Comparison of ENCODE assay signal across 10 cellular contexts in genomic region chr14:105861985-105862465, GRCh38.
DNase-seq lines count a peak whose midpoint lies in the region; ATAC-seq and TF ChIP-seq lines count a peak whose summit lies in the region.
"Had no signal": no experiment of that assay in that cellular context is flagged by ENCODE, and none has a peak within 500 bp of the region (broad histone marks: within the 10 kb centered on the region; RNA-seq: fewer than 3 reads in every experiment).

No MANE protein-coding gene starts in this region.

- H3K27ac Mint-ChIP-seq in activated CD4-positive, alpha-beta memory T cell treated with anti-CD3 and anti-CD28 coated beads for 36 hours = peak overlapping the region; percentile 86
- H3K27ac Mint-ChIP-seq in Calu3 (ENCODE audit: unreplicated experiment) = no peak overlapping the region

- no TSS peak for BruUV-seq in Calu3 (replicated peaks; lab: Mats Ljungman, UMichigan)

- CTCF ChIA-PET in activated CD4-positive, alpha-beta memory T cell treated with anti-CD3 and anti-CD28 coated beads for 36 hours (lab: Charles Lee) = interaction anchor here (1.1 to 1.2 kb wide), 2 partner anchors 139 to 152 kb away, joined by 3 read pairs; no protein-coding TSS in a partner anchor
- CTCF ChIA-PET in Calu3 (lab: Charles Lee) = no interaction called here

- H3K4me3 ChIP-seq in gastroesophageal sphincter = no peak overlapping the region
- H3K4me3 ChIP-seq: dorsolateral prefrontal cortex had no signal

- ATAC-seq in HG02938 (IDR thresholded peaks at IDR 0.05; ENCODE audit: unreplicated experiment) (peak; percentile 52), gastroesophageal sphincter (no peak)
- ATAC-seq in stimulated activated naive CD8-positive, alpha-beta T cell treated with anti-CD3 and anti-CD28 coated beads, Interleukin-15, Interleukin-2, amounts not matched to agents 100 U/mL and 50 U/mL, for 24 hours = peak; percentile 29

- no peaks in the 10 kb centered on the region for H3K9me3 Mint-ChIP-seq in activated CD4-positive, alpha-beta memory T cell treated with anti-CD3 and anti-CD28 coated beads for 36 hours
- H3K9me3 Mint-ChIP-seq in Calu3 (ENCODE audit: low read depth, unreplicated experiment) = no peaks in the 10 kb centered on the region

- no peak for TF ChIP-seq POLR2A in gastroesophageal sphincter (IDR thresholded peaks at IDR 0.05)

- H3K27me3 ChIP-seq in gastroesophageal sphincter = peaks cover 38% of the 10 kb centered on the region

- TF ChIP-seq CTCF in Calu3 (IDR thresholded peaks at IDR 0.05; ENCODE audit: unreplicated experiment) (no peak), gastroesophageal sphincter (IDR thresholded peaks at IDR 0.05) (no peak)

- peaks cover 0 to 6% (median 0%) of the 10 kb centered on the region in 3 donors for H3K9me3 ChIP-seq in gastroesophageal sphincter

- 77 to 84% methylated on average over 11 of the region's 11 CpGs for WGBS in gastroesophageal sphincter (ENCODE audit: low coverage in 1 of 2), 2 donors

- peaks cover 41% of the 10 kb centered on the region for H3K4me1 Mint-ChIP-seq in activated CD4-positive, alpha-beta memory T cell treated with anti-CD3 and anti-CD28 coated beads for 36 hours (ENCODE audit: low read depth)
- H3K4me1 Mint-ChIP-seq in Calu3 (ENCODE audit: low read depth, unreplicated experiment) = no peaks in the 10 kb centered on the region

- peaks cover 11% of the 10 kb centered on the region for H3K27me3 Mint-ChIP-seq in activated CD4-positive, alpha-beta memory T cell treated with anti-CD3 and anti-CD28 coated beads for 36 hours
- peaks cover 43% of the 10 kb centered on the region for H3K27me3 Mint-ChIP-seq in Calu3 (ENCODE audit: unreplicated experiment)

- H3K36me3 Mint-ChIP-seq in activated CD4-positive, alpha-beta memory T cell treated with anti-CD3 and anti-CD28 coated beads for 36 hours = no peaks in the 10 kb centered on the region
- H3K36me3 Mint-ChIP-seq in Calu3 (ENCODE audit: insufficient read depth, unreplicated experiment) = no peaks in the 10 kb centered on the region

- TF ChIP-seq EP300 in gastroesophageal sphincter (IDR thresholded peaks at IDR 0.05) = no peak

- peak overlapping the region; percentile 66 for H3K4me3 Mint-ChIP-seq in activated CD4-positive, alpha-beta memory T cell treated with anti-CD3 and anti-CD28 coated beads for 36 hours
- no peak overlapping the region for H3K4me3 Mint-ChIP-seq in Calu3 (ENCODE audit: low read depth, unreplicated experiment)

- H3K4me1 ChIP-seq in gastroesophageal sphincter = no peaks in the 10 kb centered on the region
- H3K4me1 ChIP-seq: parathyroid adenoma had no signal

- H3K36me3 ChIP-seq in gastroesophageal sphincter = no peaks in the 10 kb centered on the region

- intact Hi-C loops in activated CD4-positive, alpha-beta memory T cell treated with anti-CD3 and anti-CD28 coated beads for 36 hours (cut with micrococcal nuclease) = loop anchor here (10.0 kb wide), 1 partner anchor 133 kb away; no protein-coding TSS in a partner anchor
- intact Hi-C loops in Calu3 (cut with micrococcal nuclease; ENCODE audit: unreplicated experiment) = no loop called here

- DNase-seq in activated effector memory CD4-positive, alpha-beta T cell treated with anti-CD3 and anti-CD28 coated beads, Interleukin-2, amount 50 U/mL, for 16 hours = peak; percentile 67
- DNase-seq in activated effector memory CD4-positive, alpha-beta T cell treated with Interleukin-2 at 50 U/mL for 16 hours = no peak
- DNase-seq in activated CD4-positive, alpha-beta memory T cell treated with anti-CD3 and anti-CD28 coated beads for 36 hours = peak; percentile 61
- DNase-seq in stimulated activated naive CD8-positive, alpha-beta T cell treated with anti-CD3 and anti-CD28 coated beads, Interleukin-15, Interleukin-2, amounts not matched to agents 100 U/mL and 50 U/mL, for 24 hours = peak; percentile 50
- no peak for DNase-seq in DMS153 treated with DMSO at 0.1 percent for 48 hours (lab: John Stamatoyannopoulos, UW; ENCODE audit: unreplicated experiment)
- no peak for DNase-seq in Calu3

- H3K27ac ChIP-seq in gastroesophageal sphincter = no peak overlapping the region
- H3K27ac ChIP-seq: dorsolateral prefrontal cortex, parathyroid adenoma had no signal

- POLR2A ChIA-PET in activated CD4-positive, alpha-beta memory T cell treated with anti-CD3 and anti-CD28 coated beads for 36 hours (lab: Charles Lee) = interaction anchor here (0.6 to 1.2 kb wide), 2 partner anchors 13 to 143 kb away, joined by 3 read pairs; no protein-coding TSS in a partner anchor

Comparison
In these comparisons a context has a peak if more than half of its experiments do, and no peak if none do; other contexts are left out.
1. DNase-seq: peak in activated effector memory CD4-positive, alpha-beta T cell treated with anti-CD3 and anti-CD28 coated beads, Interleukin-2, amount 50 U/mL, for 16 hours (single experiment), activated CD4-positive, alpha-beta memory T cell treated with anti-CD3 and anti-CD28 coated beads for 36 hours (single experiment) and stimulated activated naive CD8-positive, alpha-beta T cell treated with anti-CD3 and anti-CD28 coated beads, Interleukin-15, Interleukin-2, amounts not matched to agents 100 U/mL and 50 U/mL, for 24 hours (single experiment); none in activated effector memory CD4-positive, alpha-beta T cell treated with Interleukin-2 at 50 U/mL for 16 hours (single experiment), DMS153 treated with DMSO at 0.1 percent for 48 hours (single experiment) and Calu3 (single experiment).